ENCODE assay signal across 12 cellular contexts in the genomic region with DNA sequence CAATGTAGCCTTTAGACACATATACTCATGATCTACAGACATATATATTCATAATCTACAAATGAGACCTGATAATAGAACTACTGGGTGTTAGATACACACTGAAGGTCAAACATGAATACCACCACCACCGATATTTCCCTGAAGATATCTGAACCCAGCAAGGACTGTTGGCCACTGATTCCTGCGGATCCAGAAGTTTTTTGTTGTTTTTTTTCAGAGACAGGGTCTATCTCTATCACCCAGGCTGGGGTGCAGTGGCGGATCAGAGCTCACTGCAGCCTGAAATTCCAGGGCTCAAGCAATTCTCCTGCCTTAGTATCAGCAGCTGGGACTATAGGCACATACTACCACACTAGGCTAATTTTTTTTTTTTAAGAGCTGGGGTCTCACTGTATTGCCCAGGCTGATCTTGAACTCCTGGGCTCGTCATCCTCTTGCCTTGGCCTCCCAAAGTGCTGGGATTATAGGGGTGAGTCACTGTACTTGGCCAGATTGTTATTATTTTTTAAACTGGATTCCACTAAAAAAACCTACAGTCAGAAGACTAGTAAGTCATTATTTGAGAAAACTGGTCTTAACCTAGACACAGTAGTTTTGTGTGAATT. TPM values are rescaled to one million over a fixed set of nuclear protein-coding genes. Genes with fewer than 3 reads are reported as not detected.
DNase-seq lines count a peak whose midpoint lies in the region; ATAC-seq, FAIRE-seq and TF ChIP-seq lines count a peak whose summit lies in the region.
"Had no signal": no experiment of that assay in that cellular context is flagged by ENCODE, and none has a peak within 500 bp of the region (broad histone marks: within the 10 kb centered on the region; RNA-seq: fewer than 3 reads in every experiment).

No MANE protein-coding gene starts in this region.

- POLR2A ChIA-PET in MCF 10A (lab: Yijun Ruan, JAX): interaction anchor here (0.6 to 1.9 kb wide), 6 partner anchors 15 to 239 kb away, joined by 3 to 7 read pairs (median 4); partner anchors contain the start of gene PPIG

- H3K4me3 ChIP-seq in breast epithelium (no peak overlapping the region), fibroblast of mammary gland (ENCODE audit: control insufficient read depth, low read depth, low read length) (no peak overlapping the region), tibial artery (peak overlapping the region; percentile 72 to 73)

- H3K4me1 ChIP-seq in breast epithelium (peaks cover 0 to 6% of the 10 kb centered on the region in 2 donors), tibial artery (peaks cover 0 to 62% (median 32%) of the 10 kb centered on the region in 4 donors)
- H3K4me1 ChIP-seq: BE2C had no signal

- ATAC-seq in T-helper 17 cell: no peak
- no peak for ATAC-seq in GM18511 (IDR thresholded peaks at IDR 0.05; ENCODE audit: unreplicated experiment)

- H3K9me3 ChIP-seq in breast epithelium: no peaks in the 10 kb centered on the region
- no peaks in the 10 kb centered on the region for H3K9me3 ChIP-seq in T-helper 17 cell (ENCODE audit: control insufficient read depth, low read length, poor library complexity, severe bottlenecking)
- H3K9me3 ChIP-seq in tibial artery: no peaks in the 10 kb centered on the region
- H3K9me3 ChIP-seq: BE2C had no signal

- H3K4me3 Mint-ChIP-seq in MCF 10A (ENCODE audit: unreplicated experiment) (peak overlapping the region; percentile 81), T-helper 17 cell (peak overlapping the region; percentile 74)

- H3K27ac Mint-ChIP-seq in MCF 10A (ENCODE audit: low read depth, unreplicated experiment) (peak overlapping the region; percentile 89), T-helper 17 cell (peak overlapping the region; percentile 78)

- TF ChIP-seq POLR2A in breast epithelium (IDR thresholded peaks at IDR 0.05): no peak
- TF ChIP-seq POLR2A in H54 (IDR thresholded peaks at IDR 0.05; ENCODE audit: low read depth, low read length): no peak

- H3K27me3 ChIP-seq in breast epithelium: no peaks in the 10 kb centered on the region
- H3K27me3 ChIP-seq in tibial artery: no peaks in the 10 kb centered on the region
- H3K27me3 ChIP-seq: BE2C had no signal

- H3K27me3 Mint-ChIP-seq in MCF 10A (ENCODE audit: insufficient read depth, unreplicated experiment) (no peaks in the 10 kb centered on the region), T-helper 17 cell (no peaks in the 10 kb centered on the region)

- H3K36me3 ChIP-seq in breast epithelium: peaks cover 3% of the 10 kb centered on the region
- H3K36me3 ChIP-seq in tibial artery: peaks cover 6 to 20% (median 8%) of the 10 kb centered on the region in 3 donors

- no peaks in the 10 kb centered on the region for H3K9me3 Mint-ChIP-seq in MCF 10A (ENCODE audit: unreplicated experiment)

- BruUV-seq in MCF 10A (replicated peaks; lab: Mats Ljungman, UMichigan): no TSS peak

- H3K36me3 Mint-ChIP-seq in MCF 10A (ENCODE audit: insufficient read depth, unreplicated experiment): peaks cover 50% of the 10 kb centered on the region
- no peaks in the 10 kb centered on the region for H3K36me3 Mint-ChIP-seq in T-helper 17 cell (ENCODE audit: low read depth)

- DNase-seq in MCF 10A (ENCODE audit: unreplicated experiment) (no peak), breast epithelium (ENCODE audit: low spot score in 2 of 2) (no peak), T-helper 17 cell (no peak), fibroblast of mammary gland (ENCODE audit: low read depth) (peak; percentile 39), tibial artery (no peak), H54 (ENCODE audit: insufficient read length, low spot score) (no peak)
- DNase-seq in stimulated activated CD4-positive, alpha-beta T cell treated with anti-CD3 and anti-CD28 coated beads, Interleukin-2, amount 100 ng/mL, for 48 hours: no peak
- DNase-seq: activated effector memory CD4-positive, alpha-beta T cell treated with anti-CD3 and anti-CD28 coated beads, Interleukin-2, amount 50 U/mL, for 16 hours; BE2C; KBM-7; posterior cingulate gyrus had no signal

- FAIRE-seq in H54 (lab: Jason Lieb, UNC): no peak

- peaks cover 36% of the 10 kb centered on the region for H3K4me1 Mint-ChIP-seq in MCF 10A (ENCODE audit: insufficient read depth, unreplicated experiment)
- H3K4me1 Mint-ChIP-seq in T-helper 17 cell: peaks cover 31% of the 10 kb centered on the region

- CTCF ChIA-PET in MCF 10A (lab: Yijun Ruan, JAX): interaction anchor here (0.6 to 1.8 kb wide), 4 partner anchors 17 to 109 kb away, joined by 4 to 6 read pairs (median 4); no protein-coding TSS in a partner anchor

- no peak for TF ChIP-seq CTCF in MCF 10A (IDR thresholded peaks at IDR 0.05; ENCODE audit: unreplicated experiment)
- no peak for TF ChIP-seq CTCF in breast epithelium (IDR thresholded peaks at IDR 0.05)
- TF ChIP-seq CTCF in fibroblast of mammary gland (conservative IDR thresholded peaks at IDR 0.05; ENCODE audit: control insufficient read depth, insufficient read depth, low read depth, low read length): no peak
- TF ChIP-seq CTCF in tibial artery (IDR thresholded peaks at IDR 0.05): no peak

- H3K27ac ChIP-seq in breast epithelium: no peak overlapping the region
- peak overlapping the region; percentile 74 to 81 for H3K27ac ChIP-seq in tibial artery

- intact Hi-C loops in MCF 10A (cut with micrococcal nuclease) (no loop called here), breast epithelium (cut with DNase I; ENCODE audit: low total_unique reads) (no loop called here), tibial artery (cut with DNase I; ENCODE audit: low total_unique reads) (loop anchor here (10.0 kb wide), 1 partner anchor 1702 kb away; the partner anchor contains the start of gene CYBRD1)

RNA-seq across cellular contexts. Expression of gene METTL5, which starts 1.8 kb away (rescaled TPM):
- total RNA-seq in MCF 10A (2022): 68.0 and 109 TPM in 2 replicates
- 10 to 100 TPM; 43.6 to 75.2 (median 52.7) TPM for total RNA-seq in breast epithelium
- 10 to 100 TPM; 22.9 to 29.4 TPM for total RNA-seq in T-helper 17 cell

RNA-seq across cellular contexts. Expression of gene UBR3, which starts 4.4 kb away (rescaled TPM):
- total RNA-seq in MCF 10A (2022): 28.7 and 30.0 TPM in 2 replicates
- total RNA-seq in breast epithelium: 100 to 1,000 TPM in 2 of 3 donors, 10 to 100 TPM in 1; 75.7 to 110 (median 108) TPM
- 10 to 100 TPM; 33.6 to 34.9 TPM for total RNA-seq in T-helper 17 cell

RNA-seq across cellular contexts. Expression of gene SSB, which starts 24.2 kb away (rescaled TPM):
- total RNA-seq in MCF 10A (2022) (98.0 and 113 TPM in 2 replicates), breast epithelium (100 to 1,000 TPM in 2 of 3 donors, 10 to 100 TPM in 1; 79.0 to 124 (median 109) TPM), T-helper 17 cell (100 to 1,000 TPM; 111 to 141 TPM)

Comparison
In these comparisons a context has a peak if more than half of its experiments do, and no peak if none do; other contexts are left out.
1. H3K27ac ChIP-seq: peak in tibial artery (2 of 2); none in breast epithelium (0 of 2).
2. H3K4me3 ChIP-seq: peak in tibial artery (2 of 2); none in breast epithelium (0 of 3) and fibroblast of mammary gland (single experiment).